3 cellular contexts compared by ENCODE assay signal in the genomic region with DNA sequence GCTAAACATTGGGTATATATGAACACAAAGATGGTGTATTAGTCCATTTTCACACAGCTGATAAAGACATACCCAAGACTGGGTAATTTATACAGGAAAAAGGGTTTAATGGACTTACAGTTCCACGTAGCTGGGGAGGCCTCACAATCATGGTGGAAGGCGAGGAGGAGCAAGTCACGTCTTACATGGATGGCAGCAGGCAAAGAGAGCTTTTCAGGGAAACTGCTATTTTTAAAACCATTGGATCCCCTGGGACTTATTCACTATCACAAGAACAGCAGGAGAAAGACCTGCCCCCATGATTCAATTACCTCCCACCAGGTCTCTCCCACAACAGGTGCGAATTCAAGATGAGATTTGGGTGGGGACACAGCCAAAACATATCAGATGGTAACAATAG. TPM values are rescaled to one million over a fixed set of nuclear protein-coding genes. Genes with fewer than 3 reads are reported as not detected.
"Had no signal": no experiment of that assay in that cellular context is flagged by ENCODE, and none has a peak within 500 bp of the region (broad histone marks: within the 10 kb centered on the region; RNA-seq: fewer than 3 reads in every experiment).

No MANE protein-coding gene starts in this region.

RNA-seq across cellular contexts. Expression of a gene that starts 31.0 kb away (rescaled TPM):
- total RNA-seq: GM23248, H4, HFFc6 had no signal
- polyA plus RNA-seq: GM23248 had no signal
